In the genomic region with DNA sequence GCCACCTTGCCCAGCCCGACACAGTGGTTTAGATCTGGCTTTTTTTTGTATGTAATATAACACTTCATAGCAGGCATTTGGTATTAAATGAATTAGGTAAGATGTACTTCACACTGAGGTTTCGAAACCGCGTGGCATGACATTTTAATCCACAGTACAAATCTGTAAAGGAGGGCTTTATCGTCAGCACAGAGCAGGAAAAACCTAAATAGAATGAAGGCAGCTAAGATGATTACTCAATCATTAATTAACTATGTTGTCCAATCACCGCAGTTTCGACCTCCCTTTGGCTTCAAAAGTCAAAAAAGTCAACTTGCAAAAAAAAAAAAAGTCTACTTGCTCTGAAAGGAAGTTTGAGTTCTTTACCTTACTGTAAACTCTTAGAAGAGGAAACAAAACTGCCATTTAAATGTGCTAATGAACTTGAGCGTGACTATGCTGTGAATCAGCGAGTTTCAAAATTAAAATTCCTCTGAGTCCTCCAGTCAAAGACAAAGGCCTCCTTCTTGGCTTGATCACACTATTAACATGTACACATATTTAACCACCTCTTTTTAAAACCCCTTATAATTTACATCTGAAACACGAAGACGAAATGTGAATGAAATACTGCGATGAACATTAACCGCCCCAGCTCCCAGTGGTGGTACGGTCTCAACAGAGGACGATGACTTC, we compare ENCODE assay signal across 8 cellular contexts. TPM values are rescaled to one million over a fixed set of nuclear protein-coding genes. Genes with fewer than 3 reads are reported as not detected.
DNase-seq lines count a peak whose midpoint lies in the region; ATAC-seq and TF ChIP-seq lines count a peak whose summit lies in the region.

No MANE protein-coding gene starts in this region.

- H3K9me3 ChIP-seq in ectodermal cell (ENCODE audit: control insufficient read depth, low read length) (no peaks in the 10 kb centered on the region), mesenchymal stem cell (ENCODE audit: control insufficient read depth, low read length) (no peaks in the 10 kb centered on the region), stomach smooth muscle (ENCODE audit: control insufficient read depth in 2 of 2, low read length in 2 of 2) (no peaks in the 10 kb centered on the region)

- peak overlapping the region; percentile 97 to 100 for H3K18ac ChIP-seq in mesenchymal stem cell (ENCODE audit: low read depth in 1 of 2, low read length in 2 of 2)

- H3K4me3 ChIP-seq in ectodermal cell (ENCODE audit: insufficient read depth, low read depth, low read length): peak overlapping the region; percentile 71
- H3K4me3 ChIP-seq in mesenchymal stem cell (ENCODE audit: insufficient read depth in 1 of 2, low read depth in 1 of 2, low read length in 2 of 2): peak overlapping the region; percentile 96 to 99
- peak overlapping the region; percentile 79 to 97 for H3K4me3 ChIP-seq in stomach smooth muscle (ENCODE audit: low read length in 2 of 2)

- WGBS in ectodermal cell, 2 experiments: 20 to 21% methylated on average over 14 to 15 of the region's 15 CpGs
- 12% methylated on average over 12 of the region's 15 CpGs for WGBS in mesenchymal stem cell

- H3K36me3 Mint-ChIP-seq in CD14-positive monocyte: peaks cover 4 to 16% of the 10 kb centered on the region in 2 donors
- H3K36me3 Mint-ChIP-seq in T-cell: no peaks in the 10 kb centered on the region

- no peaks in the 10 kb centered on the region for H3K36me3 ChIP-seq in ectodermal cell (ENCODE audit: control insufficient read depth, insufficient read depth, low read length)
- peaks cover 0 to under 1% of the 10 kb centered on the region in 2 experiments for H3K36me3 ChIP-seq in mesenchymal stem cell (ENCODE audit: control insufficient read depth in 1 of 2, insufficient read depth in 2 of 2, low read depth in 1 of 2, low read length in 2 of 2)
- H3K36me3 ChIP-seq in stomach smooth muscle (ENCODE audit: control insufficient read depth in 2 of 2, insufficient read depth in 2 of 2, low read length in 2 of 2): no peaks in the 10 kb centered on the region

- H3K14ac ChIP-seq in mesenchymal stem cell (ENCODE audit: low read length in 2 of 2): peak overlapping the region in 1 of 2 experiments; percentile 94

- no peak overlapping the region for H2BK15ac ChIP-seq in mesenchymal stem cell (ENCODE audit: low read depth, poor library complexity, severe bottlenecking)

- no peaks in the 10 kb centered on the region for H3K9me3 Mint-ChIP-seq in CD14-positive monocyte
- no peaks in the 10 kb centered on the region for H3K9me3 Mint-ChIP-seq in T-cell

- ATAC-seq in GM19372 (IDR thresholded peaks at IDR 0.05; ENCODE audit: low read depth, unreplicated experiment) (peak; percentile 23), HG03439 (IDR thresholded peaks at IDR 0.05; ENCODE audit: unreplicated experiment) (peak; percentile 27), T-cell (replicated peaks in 1 of 4) (peak; percentile 48 to 56 (median 49))

- H3K27me3 Mint-ChIP-seq in CD14-positive monocyte (ENCODE audit: low read depth in 3 of 3) (peaks cover 0 to 2% (median 0%) of the 10 kb centered on the region in 3 donors), T-cell (no peaks in the 10 kb centered on the region)

- H3K4me2 ChIP-seq in mesenchymal stem cell (ENCODE audit: low read length, poor library complexity, severe bottlenecking): peak overlapping the region; percentile 83

- H2BK120ac ChIP-seq in mesenchymal stem cell (ENCODE audit: low read depth, low read length): peak overlapping the region; percentile 52

- H3K4me1 ChIP-seq in ectodermal cell (ENCODE audit: control insufficient read depth, insufficient read depth, low read length) (no peaks in the 10 kb centered on the region), mesenchymal stem cell (ENCODE audit: control insufficient read depth, insufficient read depth, low read depth, low read length) (peaks cover 3% of the 10 kb centered on the region), stomach smooth muscle (ENCODE audit: control insufficient read depth, insufficient read depth, low read length) (peaks cover 10% of the 10 kb centered on the region)

- peak overlapping the region; percentile 75 for H2AK5ac ChIP-seq in mesenchymal stem cell (ENCODE audit: low read length, severe bottlenecking)

- intact Hi-C loops in CD14-positive monocyte (cut with micrococcal nuclease): loop anchor here (2.0 to 5.0 kb wide), 3 partner anchors 15 to 281 kb away; a partner anchor contains a TSS

- H3K27me3 ChIP-seq in ectodermal cell (ENCODE audit: control insufficient read depth, insufficient read depth, low read length, poor library complexity, severe bottlenecking): no peaks in the 10 kb centered on the region
- no peaks in the 10 kb centered on the region for H3K27me3 ChIP-seq in mesenchymal stem cell (ENCODE audit: control insufficient read depth in 1 of 2, insufficient read depth in 1 of 2, low read length in 2 of 2)
- H3K27me3 ChIP-seq in stomach smooth muscle (ENCODE audit: control insufficient read depth in 1 of 2, insufficient read depth in 2 of 2, low read length in 2 of 2): no peaks in the 10 kb centered on the region

- POLR2A ChIA-PET in T-cell (lab: Charles Lee): interaction anchor here (0.5 to 0.6 kb wide), 2 partner anchors 54 to 133 kb away, joined by 3 to 4 read pairs; no protein-coding TSS in a partner anchor

- H2BK5ac ChIP-seq in mesenchymal stem cell (ENCODE audit: low read depth, low read length, poor library complexity, severe bottlenecking): peak overlapping the region; percentile 93

- no peak for TF ChIP-seq CTCF in CD14-positive monocyte (IDR thresholded peaks at IDR 0.05)

- peak overlapping the region; percentile 100 for H3K9ac ChIP-seq in mesenchymal stem cell (ENCODE audit: low read length)
- peak overlapping the region; percentile 90 to 98 for H3K9ac ChIP-seq in stomach smooth muscle (ENCODE audit: low read length in 2 of 2)

- DNase-seq in CD14-positive monocyte (ENCODE audit: low spot score): peak; percentile 45
- DNase-seq in T-cell: peak in 18 of 34 experiments; percentile 3 to 39 (median 23)
- DNase-seq in mesenchymal stem cell: peak; percentile 75
- DNase-seq in NCI-H1694 (lab: John Stamatoyannopoulos, UW): no peak

- peak overlapping the region; percentile 72 for H3K27ac ChIP-seq in ectodermal cell (ENCODE audit: insufficient read depth, low read depth, low read length, poor library complexity, severe bottlenecking)
- H3K27ac ChIP-seq in mesenchymal stem cell (ENCODE audit: low read length, poor library complexity, severe bottlenecking): peak overlapping the region; percentile 99
- H3K27ac ChIP-seq in stomach smooth muscle (ENCODE audit: low read length): peak overlapping the region; percentile 88

- peak overlapping the region in 1 of 2 experiments; percentile 15 for H2BK12ac ChIP-seq in mesenchymal stem cell (ENCODE audit: low read length in 2 of 2)

- peak overlapping the region; percentile 94 to 95 for H3K4me3 Mint-ChIP-seq in CD14-positive monocyte
- peak overlapping the region; percentile 93 to 98 (median 97) for H3K4me3 Mint-ChIP-seq in T-cell

- peak overlapping the region in 1 of 2 experiments; percentile 97 for H3K23ac ChIP-seq in mesenchymal stem cell (ENCODE audit: low read length in 2 of 2)

- peak overlapping the region; percentile 91 for H4K91ac ChIP-seq in mesenchymal stem cell (ENCODE audit: low read length)

- H3K4me1 Mint-ChIP-seq in CD14-positive monocyte: peaks cover 32% of the 10 kb centered on the region
- peaks cover 27 to 33% (median 32%) of the 10 kb centered on the region in 3 donors for H3K4me1 Mint-ChIP-seq in T-cell

- peak overlapping the region; percentile 77 to 93 for H3K4ac ChIP-seq in mesenchymal stem cell (ENCODE audit: low read depth in 1 of 2, low read length in 2 of 2)

- H3K79me1 ChIP-seq in mesenchymal stem cell (replicated peaks; ENCODE audit: low read length, poor library complexity, severe bottlenecking): no peaks in the 10 kb centered on the region

- H2AFZ ChIP-seq in mesenchymal stem cell (ENCODE audit: low read depth, low read length): peak overlapping the region; percentile 18

- H4K8ac ChIP-seq in mesenchymal stem cell (ENCODE audit: low read length): peak overlapping the region; percentile 97

- H3K27ac Mint-ChIP-seq in CD14-positive monocyte (peak overlapping the region; percentile 98 to 100 (median 100)), T-cell (peak overlapping the region; percentile 95 to 99)

- CTCF ChIA-PET in T-cell (lab: Charles Lee): interaction anchor here in 1 of 2 donors (0.5 to 0.9 kb wide), 2 partner anchors 61 to 91 kb away, joined by 3 to 4 read pairs; no protein-coding TSS in a partner anchor

RNA-seq across cellular contexts. Expression of a gene that starts 0.7 kb away (rescaled TPM):
- polyA plus RNA-seq in CD14-positive monocyte: 1 to 10 TPM; 4.9 to 8.5 TPM
- 10 to 100 TPM; 15.4 to 17.7 (median 16.1) TPM for total RNA-seq in T-cell
- polyA plus RNA-seq in ectodermal cell (2013, experiment 1 of 4): 17.4 TPM
- 19.3 TPM for polyA plus RNA-seq in ectodermal cell (2013, experiment 2 of 4)
- 15.7 TPM for polyA plus RNA-seq in ectodermal cell (2013, experiment 3 of 4)
- 17.8 TPM for polyA plus RNA-seq in ectodermal cell (2013, experiment 4 of 4)
- 30.7 TPM for polyA plus RNA-seq in mesenchymal stem cell (2013, experiment 1 of 2)
- 31.3 TPM for polyA plus RNA-seq in mesenchymal stem cell (2013, experiment 2 of 2)

RNA-seq across cellular contexts. Expression of a gene that starts 15.3 kb away (rescaled TPM):
- 10 to 100 TPM; 62.3 to 65.7 TPM for polyA plus RNA-seq in CD14-positive monocyte
- total RNA-seq in T-cell: 10 to 100 TPM; 32.7 to 42.1 (median 39.3) TPM
- polyA plus RNA-seq in ectodermal cell (2013, experiment 1 of 4): 25.3 TPM
- 22.2 TPM for polyA plus RNA-seq in ectodermal cell (2013, experiment 2 of 4)
- 19.3 TPM for polyA plus RNA-seq in ectodermal cell (2013, experiment 3 of 4)
- polyA plus RNA-seq in ectodermal cell (2013, experiment 4 of 4): 19.5 TPM
- 29.5 TPM for polyA plus RNA-seq in mesenchymal stem cell (2013, experiment 1 of 2)
- polyA plus RNA-seq in mesenchymal stem cell (2013, experiment 2 of 2): 28.4 TPM
